8 cellular contexts compared by ENCODE assay signal in the genomic region with DNA sequence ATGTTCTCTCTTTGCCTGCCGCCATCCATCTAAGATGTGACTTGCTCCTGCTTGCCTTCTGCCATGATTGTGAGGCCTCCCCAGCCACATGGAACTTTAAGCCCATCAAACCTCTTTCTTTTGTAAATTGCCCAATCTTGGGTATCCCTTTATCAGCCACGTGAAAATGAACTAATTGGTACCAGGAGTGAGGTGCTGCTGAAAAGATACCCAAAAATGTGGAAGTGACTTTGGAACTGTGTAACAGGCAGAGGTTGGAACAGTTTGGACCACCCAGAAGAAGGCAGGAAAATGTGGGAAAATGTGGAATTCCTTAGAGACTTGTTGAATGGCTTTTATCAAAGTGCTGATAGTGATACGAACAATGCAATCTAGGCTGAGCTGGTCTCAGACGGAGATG.
"Had no signal": no experiment of that assay in that cellular context is flagged by ENCODE, and none has a peak within 500 bp of the region (broad histone marks: within the 10 kb centered on the region; RNA-seq: fewer than 3 reads in every experiment).

No MANE protein-coding gene starts in this region.

- H3K9ac ChIP-seq: GM23248, KMS-11 had no signal

- H3K27ac ChIP-seq: GM23248, KMS-11 had no signal

- DNase-seq: GM23248, GOT3, H7, IMR-90, KBM-7 had no signal

- H3K9me3 ChIP-seq: HAP-1 had no signal

- H2AFZ ChIP-seq: GM23248 had no signal

- H3K36me3 ChIP-seq: HAP-1 had no signal

- ATAC-seq: HCT116 had no signal

- H3K4me2 ChIP-seq: KMS-11 had no signal

- H3K4me3 ChIP-seq: GM23248, HAP-1 had no signal

- H3K4me1 ChIP-seq: HAP-1 had no signal
